Comparison of ENCODE assay signal across 8 cellular contexts in genomic region chr14:81062816-81063215, GRCh38.
DNase-seq lines count a peak whose midpoint lies in the region; ATAC-seq, FAIRE-seq and TF ChIP-seq lines count a peak whose summit lies in the region.

No MANE protein-coding gene starts in this region.

- H3K36me3 ChIP-seq in OCI-LY3 (replicated peaks; ENCODE audit: low read depth, low read length) (no peaks in the 10 kb centered on the region), kidney (ENCODE audit: control insufficient read depth in 1 of 2, insufficient read depth in 2 of 2, low read length in 2 of 2) (no peaks in the 10 kb centered on the region)

- H3K4me2 ChIP-seq in OCI-LY3 (ENCODE audit: low read length) = peak overlapping the region; percentile 62

- TF ChIP-seq CTCF in AG10803 (conservative IDR thresholded peaks at IDR 0.05; ENCODE audit: low read length) (peak; percentile 16; the same call in 1 of the 2 replicates), GM13977 (IDR thresholded peaks at IDR 0.05; ENCODE audit: extremely low read depth, insufficient read depth, missing control alignments) (peak; percentile 21), OCI-LY3 (IDR thresholded peaks at IDR 0.05; ENCODE audit: low read depth, low read length) (peak; percentile 82), fibroblast of the aortic adventitia (IDR thresholded peaks at IDR 0.05; ENCODE audit: insufficient read depth, low read length) (no peak), kidney (IDR thresholded peaks at IDR 0.05; ENCODE audit: borderline replicate concordance, extremely low read depth, insufficient read depth) (no peak)

- H3K27me3 ChIP-seq in OCI-LY3 (ENCODE audit: low read depth, low read length) = no peaks in the 10 kb centered on the region

- intact Hi-C loops in kidney (cut with DNase I) = no loop called here

- no peaks in the 10 kb centered on the region for H3K79me2 ChIP-seq in OCI-LY3 (ENCODE audit: low read length)

- no peaks in the 10 kb centered on the region for H4K20me1 ChIP-seq in OCI-LY3 (ENCODE audit: insufficient read depth, low read length)

- peak overlapping the region; percentile 30 for H3K9ac ChIP-seq in OCI-LY3 (ENCODE audit: low read length)
- no peak overlapping the region for H3K9ac ChIP-seq in kidney (ENCODE audit: low read length in 2 of 2)

- H3K27ac ChIP-seq in OCI-LY3 (ENCODE audit: low read length) (no peak overlapping the region), kidney (ENCODE audit: low read depth in 2 of 2, low read length in 2 of 2) (no peak overlapping the region)

- peak; percentile 79 for ATAC-seq in HG03103 (IDR thresholded peaks at IDR 0.05; ENCODE audit: low read depth, unreplicated experiment)

- DNase-seq in AG10803 (ENCODE audit: low read depth) (no peak), GM13977 (ENCODE audit: low spot score) (no peak), fibroblast of the aortic adventitia (ENCODE audit: low read depth) (peak; percentile 1), HuH-7.5 (ENCODE audit: low spot score) (no peak), NCI-H187 (lab: John Stamatoyannopoulos, UW) (no peak), kidney (no peak)

- peak overlapping the region; percentile 50 for H2AFZ ChIP-seq in OCI-LY3 (ENCODE audit: low read depth, low read length)

- H3K4me1 ChIP-seq in OCI-LY3 (ENCODE audit: low read length) (peaks cover 6% of the 10 kb centered on the region; the same call in 1 of the 2 replicates), kidney (ENCODE audit: control insufficient read depth in 1 of 2, insufficient read depth in 1 of 2, low read depth in 1 of 2, low read length in 2 of 2) (no peaks in the 10 kb centered on the region)

- H3K4me3 ChIP-seq in AG10803 (ENCODE audit: low read length) (no peak overlapping the region), OCI-LY3 (ENCODE audit: low read length) (peak overlapping the region; percentile 52), fibroblast of the aortic adventitia (ENCODE audit: low read depth, low read length) (no peak overlapping the region), kidney (ENCODE audit: low read length in 2 of 2) (no peak overlapping the region)

- FAIRE-seq in kidney (lab: Jason Lieb, UNC) = no peak

- in situ Hi-C loops in GM13977 (cut with MboI; ENCODE audit: low pct_unique_long_range_greater_than_20kb, low sequenced_read_pairs, unreplicated experiment) = no loop called here

- no peaks in the 10 kb centered on the region for H3K9me3 ChIP-seq in OCI-LY3 (ENCODE audit: insufficient read depth, low read length)
- H3K9me3 ChIP-seq in kidney (ENCODE audit: control insufficient read depth in 1 of 2, low read length in 2 of 2) = no peaks in the 10 kb centered on the region

Comparison
In these comparisons a context has a peak if more than half of its experiments do, and no peak if none do; other contexts are left out.
1. CTCF ChIP-seq: peak in AG10803 (single experiment), GM13977 (single experiment) and OCI-LY3 (single experiment); none in fibroblast of the aortic adventitia (single experiment) and kidney (single experiment).